Comparison of ENCODE assay signal across 1 cellular context in the genomic region with DNA sequence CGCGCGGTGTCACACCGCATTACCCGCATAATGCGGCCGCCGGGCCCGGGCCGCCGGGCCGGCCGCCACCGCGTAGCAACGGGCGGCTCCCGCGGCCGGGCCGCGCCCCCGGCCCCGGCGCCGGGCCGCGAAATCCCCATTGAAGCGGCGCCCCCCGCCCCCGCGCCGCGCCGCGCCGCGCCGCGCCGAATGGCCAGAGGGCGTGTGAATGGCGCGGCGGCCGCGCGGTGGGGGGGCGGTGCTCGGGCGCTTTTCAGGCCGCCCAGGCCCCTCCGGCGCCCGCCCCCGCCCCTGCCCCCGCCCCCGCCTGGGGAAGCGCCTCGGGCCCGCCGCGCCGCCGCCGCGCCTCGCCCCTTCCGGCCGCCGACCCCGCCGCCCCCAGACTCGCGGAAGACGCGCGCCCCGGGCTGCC.
TF ChIP-seq lines count a peak whose summit lies in the region.

No MANE protein-coding gene starts in this region.

TF ChIP-seq in SK-N-SH treated with all-trans-retinoic acid at 6 μM for 48 hours, 23 proteins besides CTCF, POLR2A, EP300 and RAD21 (continued from another document):
- TF ChIP-seq, protein P1, sequence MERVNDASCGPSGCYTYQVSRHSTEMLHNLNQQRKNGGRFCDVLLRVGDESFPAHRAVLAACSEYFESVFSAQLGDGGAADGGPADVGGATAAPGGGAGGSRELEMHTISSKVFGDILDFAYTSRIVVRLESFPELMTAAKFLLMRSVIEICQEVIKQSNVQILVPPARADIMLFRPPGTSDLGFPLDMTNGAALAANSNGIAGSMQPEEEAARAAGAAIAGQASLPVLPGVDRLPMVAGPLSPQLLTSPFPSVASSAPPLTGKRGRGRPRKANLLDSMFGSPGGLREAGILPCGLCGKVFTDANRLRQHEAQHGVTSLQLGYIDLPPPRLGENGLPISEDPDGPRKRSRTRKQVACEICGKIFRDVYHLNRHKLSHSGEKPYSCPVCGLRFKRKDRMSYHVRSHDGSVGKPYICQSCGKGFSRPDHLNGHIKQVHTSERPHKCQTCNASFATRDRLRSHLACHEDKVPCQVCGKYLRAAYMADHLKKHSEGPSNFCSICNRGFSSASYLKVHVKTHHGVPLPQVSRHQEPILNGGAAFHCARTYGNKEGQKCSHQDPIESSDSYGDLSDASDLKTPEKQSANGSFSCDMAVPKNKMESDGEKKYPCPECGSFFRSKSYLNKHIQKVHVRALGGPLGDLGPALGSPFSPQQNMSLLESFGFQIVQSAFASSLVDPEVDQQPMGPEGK (CRISPR knock-in tag; IDR thresholded peaks at IDR 0.05; ENCODE audit: borderline replicate concordance) = no peak
- TF ChIP-seq, protein P2, sequence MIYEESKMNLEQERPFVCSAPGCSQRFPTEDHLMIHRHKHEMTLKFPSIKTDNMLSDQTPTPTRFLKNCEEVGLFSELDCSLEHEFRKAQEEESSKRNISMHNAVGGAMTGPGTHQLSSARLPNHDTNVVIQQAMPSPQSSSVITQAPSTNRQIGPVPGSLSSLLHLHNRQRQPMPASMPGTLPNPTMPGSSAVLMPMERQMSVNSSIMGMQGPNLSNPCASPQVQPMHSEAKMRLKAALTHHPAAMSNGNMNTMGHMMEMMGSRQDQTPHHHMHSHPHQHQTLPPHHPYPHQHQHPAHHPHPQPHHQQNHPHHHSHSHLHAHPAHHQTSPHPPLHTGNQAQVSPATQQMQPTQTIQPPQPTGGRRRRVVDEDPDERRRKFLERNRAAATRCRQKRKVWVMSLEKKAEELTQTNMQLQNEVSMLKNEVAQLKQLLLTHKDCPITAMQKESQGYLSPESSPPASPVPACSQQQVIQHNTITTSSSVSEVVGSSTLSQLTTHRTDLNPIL (CRISPR knock-in tag; IDR thresholded peaks at IDR 0.05; ENCODE audit: low read depth) = no peak
- no peak for TF ChIP-seq ISL1 (CRISPR knock-in tag; IDR thresholded peaks at IDR 0.05)
- no peak for TF ChIP-seq ZC3H10 (CRISPR knock-in tag; IDR thresholded peaks at IDR 0.05)
- TF ChIP-seq ZNF565 (CRISPR knock-in tag; conservative IDR thresholded peaks at IDR 0.05; ENCODE audit: low read depth) = no peak
- no peak for TF ChIP-seq SNAI2 (CRISPR knock-in tag; IDR thresholded peaks at IDR 0.05)
- TF ChIP-seq GLIS3 (CRISPR knock-in tag; IDR thresholded peaks at IDR 0.05) = no peak
